ENCODE assay signal across 14 cellular contexts in genomic region chr2:73933194-73933593, GRCh38. TPM values are rescaled to one million over a fixed set of nuclear protein-coding genes. Genes with fewer than 3 reads are reported as not detected.
DNase-seq lines count a peak whose midpoint lies in the region; ATAC-seq and TF ChIP-seq lines count a peak whose summit lies in the region.
"Had no signal": no experiment of that assay in that cellular context is flagged by ENCODE, and none has a peak within 500 bp of the region (broad histone marks: within the 10 kb centered on the region; RNA-seq: fewer than 3 reads in every experiment).

No MANE protein-coding gene starts in this region.

- H2BK20ac ChIP-seq in H9 (ENCODE audit: low read depth, low read length, poor library complexity, severe bottlenecking) = no peak overlapping the region

- H3K9me3 ChIP-seq in skeletal muscle satellite cell (replicated peaks; ENCODE audit: low read length) (no peaks in the 10 kb centered on the region), MM.1S (replicated peaks; ENCODE audit: insufficient read depth, low read length) (no peaks in the 10 kb centered on the region), H9 (ENCODE audit: control insufficient read depth, low read depth, low read length) (no peaks in the 10 kb centered on the region)
- H3K9me3 ChIP-seq: pancreas had no signal

- no peak for DNase-seq in activated T-cell treated with anti-CD3 and anti-CD28 coated beads, Interleukin-2, amount 50 U/mL, for 24 hours
- DNase-seq in activated T-cell treated with anti-CD3 and anti-CD28 coated beads, Interleukin-2, amount 50 U/mL, for 1 hour = no peak
- peak; percentile 45 for DNase-seq in NCI-H2107 treated with DMSO at 0.1 percent for 48 hours (lab: John Stamatoyannopoulos, UW; ENCODE audit: unreplicated experiment)
- DNase-seq in MM.1S = no peak
- DNase-seq in H9 = no peak
- DNase-seq: activated naive CD4-positive, alpha-beta T cell treated with anti-CD3 and anti-CD28 coated beads, Interleukin-2, amount 50 U/mL, for 16 hours; DMS 273 treated with DMSO at 0.1 percent for 48 hours; NCI-H2171; pancreas had no signal

- H3K9me3 Mint-ChIP-seq in activated T-cell treated with anti-CD3 and anti-CD28 coated beads, Interleukin-2, amount 50 U/mL, for 24 hours = no peaks in the 10 kb centered on the region
- H3K9me3 Mint-ChIP-seq in brain (no peaks in the 10 kb centered on the region), H9 (no peaks in the 10 kb centered on the region)

- H3K27ac Mint-ChIP-seq in activated T-cell treated with anti-CD3 and anti-CD28 coated beads, Interleukin-2, amount 50 U/mL, for 24 hours = peak overlapping the region; percentile 57
- H3K27ac Mint-ChIP-seq in brain (peak overlapping the region in 4 of 5 experiments; percentile 36 to 81 (median 72)), H9 (peak overlapping the region in 1 of 3 experiments; percentile 21; a peak in 2 of 7 replicates)

- no peak overlapping the region for H3K4me3 ChIP-seq in skeletal muscle satellite cell (ENCODE audit: low read length)
- no peak overlapping the region for H3K4me3 ChIP-seq in MM.1S (ENCODE audit: low read length)
- H3K4me3 ChIP-seq: hepatocyte, pancreas had no signal

- no peak overlapping the region for H3K14ac ChIP-seq in H9 (ENCODE audit: insufficient read depth, low read length)

- H2BK120ac ChIP-seq in H9 (ENCODE audit: low read depth, low read length, poor library complexity, severe bottlenecking) = no peak overlapping the region

- WGBS in H9 (ENCODE audit: extremely low coverage, insufficient read length, low lambda C conversion rate) = no CpG with 5 or more reads among the region's 3 CpGs

- H3K36me3 Mint-ChIP-seq in activated T-cell treated with anti-CD3 and anti-CD28 coated beads, Interleukin-2, amount 50 U/mL, for 24 hours (ENCODE audit: low read depth) = peaks cover 78% of the 10 kb centered on the region
- H3K36me3 Mint-ChIP-seq in brain (peaks cover 7% of the 10 kb centered on the region), H9 (ENCODE audit: insufficient read depth in 1 of 3, low read depth in 3 of 3) (peaks cover 0 to 29% (median 21%) of the 10 kb centered on the region in 3 experiments; a peak in 5 of 7 replicates)

- no peak overlapping the region for H3T11ph ChIP-seq in H9 (ENCODE audit: low read length)

- H3K56ac ChIP-seq in H9 (ENCODE audit: insufficient read length, low read depth, low read length) = no peak overlapping the region

- H2BK5ac ChIP-seq in H9 (ENCODE audit: insufficient read length, low read length) = no peak overlapping the region

- peak overlapping the region; percentile 55 for H3K4me2 ChIP-seq in skeletal muscle satellite cell (ENCODE audit: low read length)
- no peak overlapping the region for H3K4me2 ChIP-seq in MM.1S (ENCODE audit: low read depth, low read length)
- no peak overlapping the region for H3K4me2 ChIP-seq in H9 (ENCODE audit: insufficient read depth, insufficient read length, low read length)
- H3K4me2 ChIP-seq: hepatocyte had no signal

- H3K23me2 ChIP-seq in H9 (ENCODE audit: insufficient read length, low read depth, low read length, poor library complexity, severe bottlenecking) = no peaks in the 10 kb centered on the region

- no peak overlapping the region for H4K91ac ChIP-seq in H9 (ENCODE audit: insufficient read length, low read depth, low read length)

- no peaks in the 10 kb centered on the region for H3K9me2 ChIP-seq in MM.1S (replicated peaks; ENCODE audit: insufficient read depth, low read length)

- no peaks in the 10 kb centered on the region for H3K27me3 Mint-ChIP-seq in activated T-cell treated with anti-CD3 and anti-CD28 coated beads, Interleukin-2, amount 50 U/mL, for 24 hours
- H3K27me3 Mint-ChIP-seq in brain = no peaks in the 10 kb centered on the region
- H3K27me3 Mint-ChIP-seq in H9 (ENCODE audit: low read depth) = no peaks in the 10 kb centered on the region

- H3K27me3 ChIP-seq in skeletal muscle satellite cell (ENCODE audit: control insufficient read depth, insufficient read depth, low read length) (no peaks in the 10 kb centered on the region), MM.1S (replicated peaks; ENCODE audit: insufficient read depth, low read length) (no peaks in the 10 kb centered on the region), H9 (ENCODE audit: insufficient read depth, low read length) (no peaks in the 10 kb centered on the region)
- H3K27me3 ChIP-seq: hepatocyte, pancreas had no signal

- no peak overlapping the region for H3K23ac ChIP-seq in H9 (ENCODE audit: insufficient read length, low read depth, low read length)

- no peak overlapping the region for H3K4ac ChIP-seq in H9 (ENCODE audit: low read depth, low read length)

- H3K4me1 Mint-ChIP-seq in activated T-cell treated with anti-CD3 and anti-CD28 coated beads, Interleukin-2, amount 50 U/mL, for 24 hours (ENCODE audit: low read depth) = peaks cover 88% of the 10 kb centered on the region
- H3K4me1 Mint-ChIP-seq in brain (peaks cover 85% of the 10 kb centered on the region), H9 (peaks cover 11 to 14% of the 10 kb centered on the region in 2 experiments)

- H2AK5ac ChIP-seq in H9 (ENCODE audit: insufficient read length, low read length) = no peak overlapping the region

- H4K8ac ChIP-seq in H9 (replicated peaks; ENCODE audit: insufficient read length, low read depth, low read length) = no peak overlapping the region

- H4K5ac ChIP-seq in H9 (ENCODE audit: insufficient read length, low read depth, low read length) = no peak overlapping the region

- H2BK15ac ChIP-seq in H9 (ENCODE audit: low read depth, low read length) = no peak overlapping the region; the same call in 1 of the 2 replicates

- H4K20me1 ChIP-seq in MM.1S (ENCODE audit: insufficient read depth, low read length) = no peaks in the 10 kb centered on the region
- peaks cover 3% of the 10 kb centered on the region for H4K20me1 ChIP-seq in H9 (ENCODE audit: control insufficient read depth, insufficient read depth, insufficient read length)

- H3K27ac ChIP-seq in MM.1S (ENCODE audit: low read length) (no peak overlapping the region), H9 (ENCODE audit: insufficient read length, low read depth, low read length) (no peak overlapping the region)
- H3K27ac ChIP-seq: pancreas had no signal

- no peak overlapping the region for H2AFZ ChIP-seq in MM.1S (ENCODE audit: low read length)
- H2AFZ ChIP-seq in H9 (ENCODE audit: low read length) = no peak overlapping the region
- H2AFZ ChIP-seq: hepatocyte had no signal

- H3F3A ChIP-seq in MM.1S (ENCODE audit: insufficient read depth, low read length) = no peaks in the 10 kb centered on the region

- peaks cover 69% of the 10 kb centered on the region for H3K4me1 ChIP-seq in skeletal muscle satellite cell (ENCODE audit: control insufficient read depth, insufficient read depth, low read length)
- no peaks in the 10 kb centered on the region for H3K4me1 ChIP-seq in MM.1S (ENCODE audit: low read length)
- no peaks in the 10 kb centered on the region for H3K4me1 ChIP-seq in H9 (ENCODE audit: insufficient read depth, low read length)

- no peak for ATAC-seq in HG03342 (IDR thresholded peaks at IDR 0.05; ENCODE audit: unreplicated experiment)

- no peak overlapping the region for H3K18ac ChIP-seq in H9 (ENCODE audit: insufficient read length, low read depth, low read length)

- peak overlapping the region; percentile 26 for H3K4me3 Mint-ChIP-seq in activated T-cell treated with anti-CD3 and anti-CD28 coated beads, Interleukin-2, amount 50 U/mL, for 24 hours
- peak overlapping the region in 4 of 5 experiments; percentile 4 to 40 (median 30) for H3K4me3 Mint-ChIP-seq in brain
- H3K4me3 Mint-ChIP-seq in H9 = no peak overlapping the region

- TF ChIP-seq CTCF in brain (conservative IDR thresholded peaks at IDR 0.05) (no peak), MM.1S (IDR thresholded peaks at IDR 0.05; ENCODE audit: low read length) (no peak), H9 (conservative IDR thresholded peaks at IDR 0.05) (no peak)

- H3K36me3 ChIP-seq in skeletal muscle satellite cell (ENCODE audit: insufficient read depth, low read length) = peaks cover 18% of the 10 kb centered on the region
- no peaks in the 10 kb centered on the region for H3K36me3 ChIP-seq in MM.1S (replicated peaks; ENCODE audit: insufficient read depth, low read length)
- H3K36me3 ChIP-seq: pancreas had no signal

- H3K79me2 ChIP-seq in MM.1S (ENCODE audit: low read length) (peaks cover 93% of the 10 kb centered on the region), H9 (ENCODE audit: insufficient read depth, low read length) (peaks cover 39% of the 10 kb centered on the region)

- no peak overlapping the region for H2BK12ac ChIP-seq in H9 (ENCODE audit: insufficient read length, low read depth, low read length)

- H3K9ac ChIP-seq in skeletal muscle satellite cell (ENCODE audit: low read depth, low read length) = no peak overlapping the region
- no peak overlapping the region for H3K9ac ChIP-seq in MM.1S (ENCODE audit: low read length)
- no peak overlapping the region for H3K9ac ChIP-seq in H9 (ENCODE audit: extremely low read depth, insufficient read length, low read length)

- H3K79me1 ChIP-seq in H9 (ENCODE audit: insufficient read depth, low read depth, low read length, poor library complexity, severe bottlenecking) = peaks cover 27% of the 10 kb centered on the region

RNA-seq across cellular contexts. Expression of gene DGUOK, which starts 6.5 kb away (rescaled TPM):
- polyA plus RNA-seq in brain (ENCODE audit: insufficient read depth, low read depth, low replicate concordance) = 105 TPM
- 55.5 and 60.8 TPM in 2 replicates for total RNA-seq in skeletal muscle satellite cell (2012; rRNA removed)
- 95.0 and 98.5 TPM in 2 replicates for total RNA-seq in H9 (2021)

RNA-seq across cellular contexts. Expression of gene ACTG2, which starts 40.4 kb away (rescaled TPM):
- 1.6 TPM for polyA plus RNA-seq in brain (ENCODE audit: insufficient read depth, low read depth, low replicate concordance)
- 0.25 and 1.3 TPM in 2 replicates for total RNA-seq in skeletal muscle satellite cell (2012; rRNA removed)
- total RNA-seq in H9 (2021) = 1.4 and 1.5 TPM in 2 replicates
- total RNA-seq: T-helper 2 cell treated with Interferon-gamma antibody and Interleukin-4, amounts not matched to agents 100 ng/mL and 5 ng/mL, for 36 hours had no signal

RNA-seq across cellular contexts. Expression of gene TET3, which starts 51.5 kb away (rescaled TPM):
- 9.4 TPM for polyA plus RNA-seq in brain (ENCODE audit: insufficient read depth, low read depth, low replicate concordance)
- total RNA-seq in skeletal muscle satellite cell (2012; rRNA removed) = 2.3 and 2.6 TPM in 2 replicates
- total RNA-seq in H9 (2021) = 21.8 and 24.7 TPM in 2 replicates

Comparison
In these comparisons a context has a peak if more than half of its experiments do, and no peak if none do; other contexts are left out.
1. H3K4me3 Mint-ChIP-seq: peak in activated T-cell treated with anti-CD3 and anti-CD28 coated beads, Interleukin-2, amount 50 U/mL, for 24 hours (single experiment) and brain (4 of 5); none in H9 (0 of 2).